In the genomic region with DNA sequence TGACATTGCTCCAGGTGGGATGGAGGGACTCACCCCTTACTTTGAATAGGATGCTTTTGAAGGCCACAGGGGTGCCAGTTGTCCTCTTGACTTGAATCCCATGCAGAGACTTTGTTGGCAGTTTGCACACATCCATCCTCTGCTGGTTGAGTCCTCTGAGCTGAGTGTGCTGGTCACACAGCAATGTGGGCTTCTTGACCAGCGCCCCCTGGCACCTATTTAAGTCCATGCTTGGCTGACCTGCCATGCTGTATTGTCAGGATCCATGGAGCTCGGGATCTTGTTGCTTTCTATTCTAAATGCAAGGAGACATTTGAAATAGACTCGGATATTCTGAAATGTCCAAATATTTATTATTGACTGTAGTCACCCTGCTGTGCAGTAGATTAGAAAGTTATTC, we compare ENCODE assay signal across 25 cellular contexts. TPM values are rescaled to one million over a fixed set of nuclear protein-coding genes. Genes with fewer than 3 reads are reported as not detected.
DNase-seq lines count a peak whose midpoint lies in the region; ATAC-seq and TF ChIP-seq lines count a peak whose summit lies in the region.
"Had no signal": no experiment of that assay in that cellular context is flagged by ENCODE, and none has a peak within 500 bp of the region (broad histone marks: within the 10 kb centered on the region; RNA-seq: fewer than 3 reads in every experiment).

No MANE protein-coding gene starts in this region.

- no peak overlapping the region for H3K4me3 ChIP-seq in kidney epithelial cell (ENCODE audit: low read depth, low read length)
- no peak overlapping the region for H3K4me3 ChIP-seq in lower lobe of right lung
- H3K4me3 ChIP-seq: BLaER1, breast epithelium, colonic mucosa, SK-N-MC, transverse colon had no signal

- intact Hi-C loops in natural killer cell (cut with micrococcal nuclease), result no loop called here
- intact Hi-C loops in lower lobe of right lung (cut with DNase I), result no loop called here

- ATAC-seq in natural killer cell (peak in 2 of 3 donors; percentile 6 to 17), WTC11 (peak; percentile 91), lower lobe of right lung (no peak)
- no peak for ATAC-seq in natural killer cell treated with Interleukin-12 subunit alpha and Interleukin-12 subunit beta and Interleukin-15 and Interleukin-18, amount 100 ng/mL, for 72 hours

- DNase-seq in natural killer cell (no peak), WTC11 (ENCODE audit: low spot score) (peak; percentile 46), kidney epithelial cell (ENCODE audit: low read depth) (no peak), lower lobe of right lung (no peak), medulla oblongata (ENCODE audit: extremely low spot score) (no peak), activated gamma-delta T cell treated with Interleukin-2 at 50 U/mL for 16 hours (no peak), foreskin melanocyte (no peak)
- no peak for DNase-seq in natural killer cell treated with Interleukin-12 subunit alpha and Interleukin-12 subunit beta and Interleukin-15 and Interleukin-18, amount 100 ng/mL, for 72 hours (ENCODE audit: low spot score)
- DNase-seq: activated CD4-positive, alpha-beta T cell treated with anti-CD3 and anti-CD28 coated beads for 48 hours; activated naive CD4-positive, alpha-beta T cell treated with anti-CD3 and anti-CD28 coated beads, Interleukin-2, amount 10 ng/mL, durations not matched to agents 7 days and 5 days; activated T-cell treated with anti-CD3 and anti-CD28 coated beads, Interleukin-2, amount 50 U/mL, for 24 hours; amygdala; colonic mucosa; DND-41; islet precursor cell; NCI-H2107; NCI-H510A treated with DMSO at 0.1 percent for 48 hours; stimulated activated CD8-positive, alpha-beta memory T cell treated with anti-CD3 and anti-CD28 coated beads, Interleukin-4, amount 100 ng/mL, for 48 hours; T-helper 2 cell; transverse colon had no signal

- TF ChIP-seq CTCF in natural killer cell (IDR thresholded peaks at IDR 0.05), result no peak
- no peak for TF ChIP-seq CTCF in WTC11 (IDR thresholded peaks at IDR 0.05)
- peak; percentile 1 for TF ChIP-seq CTCF in kidney epithelial cell (IDR thresholded peaks at IDR 0.05; ENCODE audit: insufficient read depth, low read length, poor library complexity, severe bottlenecking)
- no peak for TF ChIP-seq CTCF in lower lobe of right lung (IDR thresholded peaks at IDR 0.05)

- H3K27ac Mint-ChIP-seq in natural killer cell (peak overlapping the region in 1 of 2 donors; percentile 40), WTC11 (0 out of 2 replicates have a peak overlapping the region, but pooled peaks have one; percentile 7)
- no peak overlapping the region for H3K27ac Mint-ChIP-seq in natural killer cell treated with Interleukin-12 subunit alpha and Interleukin-12 subunit beta and Interleukin-15 and Interleukin-18, amount 100 ng/mL, for 72 hours
- H3K27ac Mint-ChIP-seq: activated T-cell treated with anti-CD3 and anti-CD28 coated beads, Interleukin-2, amount 50 U/mL, for 24 hours had no signal

- H3K36me3 Mint-ChIP-seq in natural killer cell, result no peaks in the 10 kb centered on the region
- peaks cover 8% of the 10 kb centered on the region for H3K36me3 Mint-ChIP-seq in natural killer cell treated with Interleukin-12 subunit alpha and Interleukin-12 subunit beta and Interleukin-15 and Interleukin-18, amount 100 ng/mL, for 72 hours
- H3K36me3 Mint-ChIP-seq in WTC11, result peaks cover 67% of the 10 kb centered on the region

- CTCF ChIA-PET in WTC11 (lab: Charles Lee), result interaction anchor here (0.5 to 3.1 kb wide), 29 partner anchors 8 to 155 kb away, joined by 3 to 30 read pairs (median 5); partner anchors contain the start of gene RAB7A

- H3K9me3 Mint-ChIP-seq in natural killer cell, result no peaks in the 10 kb centered on the region
- no peaks in the 10 kb centered on the region for H3K9me3 Mint-ChIP-seq in natural killer cell treated with Interleukin-12 subunit alpha and Interleukin-12 subunit beta and Interleukin-15 and Interleukin-18, amount 100 ng/mL, for 72 hours
- H3K9me3 Mint-ChIP-seq in WTC11, result peaks cover 51% of the 10 kb centered on the region
- H3K9me3 Mint-ChIP-seq: IgD-negative memory B cell had no signal

- H3K27ac ChIP-seq in lower lobe of right lung, result no peak overlapping the region
- H3K27ac ChIP-seq: BLaER1, breast epithelium, colonic mucosa, SK-N-MC, transverse colon had no signal

- no peaks in the 10 kb centered on the region for H3K27me3 Mint-ChIP-seq in natural killer cell (ENCODE audit: low read depth in 2 of 2)
- no peaks in the 10 kb centered on the region for H3K27me3 Mint-ChIP-seq in natural killer cell treated with Interleukin-12 subunit alpha and Interleukin-12 subunit beta and Interleukin-15 and Interleukin-18, amount 100 ng/mL, for 72 hours
- H3K27me3 Mint-ChIP-seq in WTC11 (ENCODE audit: low read depth), result no peaks in the 10 kb centered on the region
- H3K27me3 Mint-ChIP-seq: activated naive CD4-positive, alpha-beta T cell treated with anti-CD3 and anti-CD28 coated beads, Interleukin-2, amount 10 ng/mL, durations not matched to agents 7 days and 5 days; activated T-cell treated with anti-CD3 and anti-CD28 coated beads, Interleukin-2, amount 50 U/mL, for 24 hours; IgD-negative memory B cell had no signal

- H3K4me1 ChIP-seq in lower lobe of right lung, result peaks cover 35% of the 10 kb centered on the region
- H3K4me1 ChIP-seq: BLaER1, breast epithelium, Caco-2, colonic mucosa had no signal

- H3K27me3 ChIP-seq in kidney epithelial cell (ENCODE audit: control insufficient read depth, insufficient read depth, low read length) (no peaks in the 10 kb centered on the region), lower lobe of right lung (ENCODE audit: low read depth) (no peaks in the 10 kb centered on the region)
- H3K27me3 ChIP-seq: BLaER1, breast epithelium, colonic mucosa, transverse colon had no signal

- no peaks in the 10 kb centered on the region for H3K9me3 ChIP-seq in lower lobe of right lung
- H3K9me3 ChIP-seq: breast epithelium, Caco-2, colonic mucosa, transverse colon had no signal

- H3K36me3 ChIP-seq in kidney epithelial cell (ENCODE audit: control insufficient read depth, insufficient read depth, low read length), result no peaks in the 10 kb centered on the region
- H3K36me3 ChIP-seq in lower lobe of right lung, result peaks cover 23% of the 10 kb centered on the region
- H3K36me3 ChIP-seq: breast epithelium, colonic mucosa, transverse colon had no signal

- POLR2A ChIA-PET in WTC11 (lab: Charles Lee), result interaction anchor here (0.7 to 1.1 kb wide), 3 partner anchors 10 to 65 kb away, joined by 3 to 4 read pairs (median 3); no protein-coding TSS in a partner anchor

- H3K4me3 Mint-ChIP-seq in natural killer cell (no peak overlapping the region), WTC11 (no peak overlapping the region)
- H3K4me3 Mint-ChIP-seq in natural killer cell treated with Interleukin-12 subunit alpha and Interleukin-12 subunit beta and Interleukin-15 and Interleukin-18, amount 100 ng/mL, for 72 hours, result no peak overlapping the region
- H3K4me3 Mint-ChIP-seq: activated naive CD4-positive, alpha-beta T cell treated with anti-CD3 and anti-CD28 coated beads, Interleukin-2, amount 10 ng/mL, durations not matched to agents 7 days and 5 days; activated T-cell treated with anti-CD3 and anti-CD28 coated beads, Interleukin-2, amount 50 U/mL, for 24 hours; IgD-negative memory B cell had no signal

- H3K4me1 Mint-ChIP-seq in natural killer cell (peaks cover 43 to 49% of the 10 kb centered on the region in 2 donors), WTC11 (no peaks in the 10 kb centered on the region)
- peaks cover 39 to 40% of the 10 kb centered on the region in 2 donors for H3K4me1 Mint-ChIP-seq in natural killer cell treated with Interleukin-12 subunit alpha and Interleukin-12 subunit beta and Interleukin-15 and Interleukin-18, amount 100 ng/mL, for 72 hours (ENCODE audit: low read depth in 2 of 2)

TF ChIP-seq in WTC11, 78 proteins besides CTCF, POLR2A, EP300 and RAD21:
- TF ChIP-seq NR3C1 (CRISPR knock-in tag; conservative IDR thresholded peaks at IDR 0.05; ENCODE audit: low read depth), result no peak
- no peak for TF ChIP-seq ELF4 (CRISPR knock-in tag; IDR thresholded peaks at IDR 0.05; ENCODE audit: low read depth)
- TF ChIP-seq, protein P1, sequence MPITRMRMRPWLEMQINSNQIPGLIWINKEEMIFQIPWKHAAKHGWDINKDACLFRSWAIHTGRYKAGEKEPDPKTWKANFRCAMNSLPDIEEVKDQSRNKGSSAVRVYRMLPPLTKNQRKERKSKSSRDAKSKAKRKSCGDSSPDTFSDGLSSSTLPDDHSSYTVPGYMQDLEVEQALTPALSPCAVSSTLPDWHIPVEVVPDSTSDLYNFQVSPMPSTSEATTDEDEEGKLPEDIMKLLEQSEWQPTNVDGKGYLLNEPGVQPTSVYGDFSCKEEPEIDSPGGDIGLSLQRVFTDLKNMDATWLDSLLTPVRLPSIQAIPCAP (CRISPR knock-in tag; IDR thresholded peaks at IDR 0.05), result no peak

RNA-seq across cellular contexts. Expression of gene RAB7A, which starts 19.8 kb away (rescaled TPM):
- total RNA-seq in natural killer cell, result 100 to 1,000 TPM; 218 to 233 (median 224) TPM
- 100 to 1,000 TPM; 183 to 338 TPM for total RNA-seq in natural killer cell treated with Interleukin-12 subunit alpha and Interleukin-12 subunit beta and Interleukin-15 and Interleukin-18, amount 100 ng/mL, for 72 hours
- total RNA-seq in WTC11 (2021), result 166 to 184 TPM (median 184 TPM) in 3 replicates
- 111 and 114 TPM in 2 replicates for total RNA-seq in kidney epithelial cell
- 278 TPM for total RNA-seq in lower lobe of right lung

Comparison
In these comparisons a context has a peak if more than half of its experiments do, and no peak if none do; other contexts are left out.
1. ATAC-seq: peak in natural killer cell (2 of 3) and WTC11 (single experiment); none in natural killer cell treated with Interleukin-12 subunit alpha and Interleukin-12 subunit beta and Interleukin-15 and Interleukin-18, amount 100 ng/mL, for 72 hours (0 of 2) and lower lobe of right lung (0 of 2).